Comparison of ENCODE assay signal across 1 cellular context in the genomic region with DNA sequence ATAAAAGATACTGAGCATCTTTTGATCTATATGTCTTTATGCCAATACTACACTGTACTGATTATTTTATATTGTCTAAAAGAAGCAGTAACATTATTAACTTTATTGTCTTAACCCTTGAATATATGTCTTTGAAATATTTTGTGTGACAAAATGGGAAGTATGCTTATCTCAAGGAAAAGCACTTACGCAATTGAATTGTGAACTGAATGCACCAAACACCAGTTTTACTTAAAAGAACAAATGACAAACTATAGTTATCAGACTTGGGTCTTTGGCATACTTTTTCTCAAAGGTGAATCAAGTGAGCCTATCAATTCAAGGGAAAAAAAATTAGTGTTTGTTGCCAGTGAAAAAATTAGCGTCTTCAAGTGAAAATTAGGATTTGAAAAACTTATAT.
TF ChIP-seq lines count a peak whose summit lies in the region.

No MANE protein-coding gene starts in this region.

TF ChIP-seq in K562, 482 proteins besides CTCF, POLR2A, EP300 and RAD21:
- TF ChIP-seq CEBPB (tag; IDR thresholded peaks at IDR 0.05): peak; percentile 97
- no peak for TF ChIP-seq CEBPG (CRISPR knock-in tag; IDR thresholded peaks at IDR 0.05)
- peak; percentile 56 to 82; a peak in 3 of 4 replicates for TF ChIP-seq CEBPG (tag; conservative IDR thresholded peaks at IDR 0.05 in 1 of 2, IDR thresholded peaks at IDR 0.05 in 1 of 2)
- TF ChIP-seq, protein P1, sequence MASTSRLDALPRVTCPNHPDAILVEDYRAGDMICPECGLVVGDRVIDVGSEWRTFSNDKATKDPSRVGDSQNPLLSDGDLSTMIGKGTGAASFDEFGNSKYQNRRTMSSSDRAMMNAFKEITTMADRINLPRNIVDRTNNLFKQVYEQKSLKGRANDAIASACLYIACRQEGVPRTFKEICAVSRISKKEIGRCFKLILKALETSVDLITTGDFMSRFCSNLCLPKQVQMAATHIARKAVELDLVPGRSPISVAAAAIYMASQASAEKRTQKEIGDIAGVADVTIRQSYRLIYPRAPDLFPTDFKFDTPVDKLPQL (IDR thresholded peaks at IDR 0.05; ENCODE audit: extremely low read depth, insufficient read length): no peak
- TF ChIP-seq ELF4 (CRISPR knock-in tag; IDR thresholded peaks at IDR 0.05): no peak
- TF ChIP-seq, protein P2, sequence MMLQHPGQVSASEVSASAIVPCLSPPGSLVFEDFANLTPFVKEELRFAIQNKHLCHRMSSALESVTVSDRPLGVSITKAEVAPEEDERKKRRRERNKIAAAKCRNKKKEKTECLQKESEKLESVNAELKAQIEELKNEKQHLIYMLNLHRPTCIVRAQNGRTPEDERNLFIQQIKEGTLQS (IDR thresholded peaks at IDR 0.05): peak; percentile 35; the same call in 1 of the 2 replicates
- TF ChIP-seq, protein P2 (CRISPR knock-in tag; conservative IDR thresholded peaks at IDR 0.05): no peak
- peak; percentile 15; the same call in 1 of the 2 replicates for TF ChIP-seq TEAD4 (IDR thresholded peaks at IDR 0.05; ENCODE audit: low read length)
- TF ChIP-seq TEAD4 (CRISPR knock-in tag; IDR thresholded peaks at IDR 0.05; ENCODE audit: borderline replicate concordance): no peak
